ENCODE assay signal across 12 cellular contexts in genomic region chr6:158468666-158469065, GRCh38.
DNase-seq lines count a peak whose midpoint lies in the region; ATAC-seq and TF ChIP-seq lines count a peak whose summit lies in the region.
"Had no signal": no experiment of that assay in that cellular context is flagged by ENCODE, and none has a peak within 500 bp of the region (broad histone marks: within the 10 kb centered on the region; RNA-seq: fewer than 3 reads in every experiment).

No MANE protein-coding gene starts in this region.

- peak overlapping the region; percentile 68 for H3K4me3 Mint-ChIP-seq in endothelial cell (ENCODE audit: unreplicated experiment)
- H3K4me3 Mint-ChIP-seq: activated T-helper 1 cell treated with anti-CD3 and anti-CD28 coated beads, Interleukin-12 subunit alpha, Interleukin-12 subunit beta, Interleukin-2, Interleukin-4 antibody, amounts not matched to agents 30 ng/mL and 10 ng/mL and 1 ng/mL, durations not matched to agents 14 hours and 24 hours and 36 hours had no signal

- peaks cover 48% of the 10 kb centered on the region for H3K36me3 Mint-ChIP-seq in endothelial cell (ENCODE audit: low read depth, unreplicated experiment)

- peaks cover 16% of the 10 kb centered on the region for H3K27me3 Mint-ChIP-seq in endothelial cell (ENCODE audit: unreplicated experiment)

- ATAC-seq in GM18520 (IDR thresholded peaks at IDR 0.05; ENCODE audit: unreplicated experiment): no peak

- H3K4me1 Mint-ChIP-seq in endothelial cell (ENCODE audit: unreplicated experiment): peaks cover 18% of the 10 kb centered on the region

- no peak overlapping the region for H3K27ac Mint-ChIP-seq in endothelial cell (ENCODE audit: unreplicated experiment)
- H3K27ac Mint-ChIP-seq: activated T-helper 1 cell treated with anti-CD3 and anti-CD28 coated beads, Interleukin-12 subunit alpha, Interleukin-12 subunit beta, Interleukin-2, Interleukin-4 antibody, amounts not matched to agents 30 ng/mL and 10 ng/mL and 1 ng/mL, durations not matched to agents 14 hours and 24 hours and 36 hours had no signal

- DNase-seq in COR-L47 (lab: John Stamatoyannopoulos, UW): peak; percentile 11
- peak; percentile 33 for DNase-seq in HCEC 1CT
- peak; percentile 68 for DNase-seq in NCI-H748 treated with DMSO at 0.1 percent for 48 hours (lab: John Stamatoyannopoulos, UW)
- DNase-seq in endothelial cell (ENCODE audit: low spot score): no peak
- no peak for DNase-seq in cortex of kidney (lab: John Stamatoyannopoulos, UW)
- DNase-seq in NOMO-1 treated with dmso at 0.1 percent for 144 hours (lab: John Stamatoyannopoulos, UW; ENCODE audit: unreplicated experiment): no peak
- no peak for DNase-seq in NCI-H187 (lab: John Stamatoyannopoulos, UW)
- DNase-seq: foreskin melanocyte, nucleus accumbens, T-helper 2 cell had no signal

- TF ChIP-seq CTCF in endothelial cell (IDR thresholded peaks at IDR 0.05; ENCODE audit: unreplicated experiment): no peak

- no peaks in the 10 kb centered on the region for H3K9me3 Mint-ChIP-seq in endothelial cell (ENCODE audit: unreplicated experiment)
- H3K9me3 Mint-ChIP-seq: activated T-helper 1 cell treated with anti-CD3 and anti-CD28 coated beads, Interleukin-12 subunit alpha, Interleukin-12 subunit beta, Interleukin-2, Interleukin-4 antibody, amounts not matched to agents 30 ng/mL and 10 ng/mL and 1 ng/mL, durations not matched to agents 14 hours and 24 hours and 36 hours had no signal

Comparison
In these comparisons a context has a peak if more than half of its experiments do, and no peak if none do; other contexts are left out.
1. DNase-seq: peak in COR-L47 (single experiment), HCEC 1CT (single experiment) and NCI-H748 treated with DMSO at 0.1 percent for 48 hours (single experiment); none in endothelial cell (single experiment), cortex of kidney (single experiment), NOMO-1 treated with dmso at 0.1 percent for 144 hours (single experiment) and NCI-H187 (0 of 2).